Comparison of ENCODE assay signal across 2 cellular contexts in the genomic region with DNA sequence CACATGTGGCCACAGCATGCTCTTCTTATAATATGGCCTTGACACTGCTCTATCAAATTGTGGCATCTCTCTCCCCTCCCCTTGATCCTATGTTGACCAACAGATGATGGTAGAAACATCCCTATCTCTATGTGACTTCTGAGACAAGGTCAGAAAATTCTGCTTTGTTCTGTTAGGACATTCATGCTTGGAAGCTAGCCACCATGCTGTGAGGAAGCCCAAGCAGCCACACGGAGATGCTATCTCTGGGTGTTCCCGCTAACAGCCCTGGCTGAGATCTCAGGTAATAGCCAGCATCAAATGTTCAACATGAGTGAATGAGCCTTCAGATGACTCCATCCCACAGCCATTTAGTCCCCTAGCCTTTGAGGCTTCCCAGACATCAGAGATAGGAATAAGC.
A peak's percentile ranks its signal among the peaks of the same experiment; 100 is the strongest.
TF ChIP-seq lines count a peak whose summit lies in the region.

No MANE protein-coding gene starts in this region.

TF ChIP-seq in SK-N-SH treated with all-trans-retinoic acid at 6 μM for 48 hours, 23 proteins besides CTCF, POLR2A, EP300 and RAD21 (continued from another document):
- TF ChIP-seq, protein P1, sequence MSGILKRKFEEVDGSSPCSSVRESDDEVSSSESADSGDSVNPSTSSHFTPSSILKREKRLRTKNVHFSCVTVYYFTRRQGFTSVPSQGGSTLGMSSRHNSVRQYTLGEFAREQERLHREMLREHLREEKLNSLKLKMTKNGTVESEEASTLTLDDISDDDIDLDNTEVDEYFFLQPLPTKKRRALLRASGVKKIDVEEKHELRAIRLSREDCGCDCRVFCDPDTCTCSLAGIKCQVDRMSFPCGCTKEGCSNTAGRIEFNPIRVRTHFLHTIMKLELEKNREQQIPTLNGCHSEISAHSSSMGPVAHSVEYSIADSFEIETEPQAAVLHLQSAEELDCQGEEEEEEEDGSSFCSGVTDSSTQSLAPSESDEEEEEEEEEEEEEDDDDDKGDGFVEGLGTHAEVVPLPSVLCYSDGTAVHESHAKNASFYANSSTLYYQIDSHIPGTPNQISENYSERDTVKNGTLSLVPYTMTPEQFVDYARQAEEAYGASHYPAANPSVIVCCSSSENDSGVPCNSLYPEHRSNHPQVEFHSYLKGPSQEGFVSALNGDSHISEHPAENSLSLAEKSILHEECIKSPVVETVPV (CRISPR knock-in tag; IDR thresholded peaks at IDR 0.05), result no peak
- TF ChIP-seq ZNF565 (CRISPR knock-in tag; conservative IDR thresholded peaks at IDR 0.05; ENCODE audit: low read depth) (peak; percentile 95), ESRRG (CRISPR knock-in tag; IDR thresholded peaks at IDR 0.05) (no peak)

TF ChIP-seq in SK-N-SH, 30 proteins besides CTCF, POLR2A, EP300 and RAD21 (continued from another document):
- TF ChIP-seq, protein P2, sequence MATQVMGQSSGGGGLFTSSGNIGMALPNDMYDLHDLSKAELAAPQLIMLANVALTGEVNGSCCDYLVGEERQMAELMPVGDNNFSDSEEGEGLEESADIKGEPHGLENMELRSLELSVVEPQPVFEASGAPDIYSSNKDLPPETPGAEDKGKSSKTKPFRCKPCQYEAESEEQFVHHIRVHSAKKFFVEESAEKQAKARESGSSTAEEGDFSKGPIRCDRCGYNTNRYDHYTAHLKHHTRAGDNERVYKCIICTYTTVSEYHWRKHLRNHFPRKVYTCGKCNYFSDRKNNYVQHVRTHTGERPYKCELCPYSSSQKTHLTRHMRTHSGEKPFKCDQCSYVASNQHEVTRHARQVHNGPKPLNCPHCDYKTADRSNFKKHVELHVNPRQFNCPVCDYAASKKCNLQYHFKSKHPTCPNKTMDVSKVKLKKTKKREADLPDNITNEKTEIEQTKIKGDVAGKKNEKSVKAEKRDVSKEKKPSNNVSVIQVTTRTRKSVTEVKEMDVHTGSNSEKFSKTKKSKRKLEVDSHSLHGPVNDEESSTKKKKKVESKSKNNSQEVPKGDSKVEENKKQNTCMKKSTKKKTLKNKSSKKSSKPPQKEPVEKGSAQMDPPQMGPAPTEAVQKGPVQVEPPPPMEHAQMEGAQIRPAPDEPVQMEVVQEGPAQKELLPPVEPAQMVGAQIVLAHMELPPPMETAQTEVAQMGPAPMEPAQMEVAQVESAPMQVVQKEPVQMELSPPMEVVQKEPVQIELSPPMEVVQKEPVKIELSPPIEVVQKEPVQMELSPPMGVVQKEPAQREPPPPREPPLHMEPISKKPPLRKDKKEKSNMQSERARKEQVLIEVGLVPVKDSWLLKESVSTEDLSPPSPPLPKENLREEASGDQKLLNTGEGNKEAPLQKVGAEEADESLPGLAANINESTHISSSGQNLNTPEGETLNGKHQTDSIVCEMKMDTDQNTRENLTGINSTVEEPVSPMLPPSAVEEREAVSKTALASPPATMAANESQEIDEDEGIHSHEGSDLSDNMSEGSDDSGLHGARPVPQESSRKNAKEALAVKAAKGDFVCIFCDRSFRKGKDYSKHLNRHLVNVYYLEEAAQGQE (IDR thresholded peaks at IDR 0.05; ENCODE audit: low read depth, low read length), result no peak
- TF ChIP-seq NFIC (IDR thresholded peaks at IDR 0.05; ENCODE audit: borderline replicate concordance) (no peak), TCF12 (IDR thresholded peaks at IDR 0.05) (no peak)
- TF ChIP-seq, protein P3, sequence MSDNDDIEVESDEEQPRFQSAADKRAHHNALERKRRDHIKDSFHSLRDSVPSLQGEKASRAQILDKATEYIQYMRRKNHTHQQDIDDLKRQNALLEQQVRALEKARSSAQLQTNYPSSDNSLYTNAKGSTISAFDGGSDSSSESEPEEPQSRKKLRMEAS (IDR thresholded peaks at IDR 0.05; ENCODE audit: low read depth), result no peak
- TF ChIP-seq, protein P4, sequence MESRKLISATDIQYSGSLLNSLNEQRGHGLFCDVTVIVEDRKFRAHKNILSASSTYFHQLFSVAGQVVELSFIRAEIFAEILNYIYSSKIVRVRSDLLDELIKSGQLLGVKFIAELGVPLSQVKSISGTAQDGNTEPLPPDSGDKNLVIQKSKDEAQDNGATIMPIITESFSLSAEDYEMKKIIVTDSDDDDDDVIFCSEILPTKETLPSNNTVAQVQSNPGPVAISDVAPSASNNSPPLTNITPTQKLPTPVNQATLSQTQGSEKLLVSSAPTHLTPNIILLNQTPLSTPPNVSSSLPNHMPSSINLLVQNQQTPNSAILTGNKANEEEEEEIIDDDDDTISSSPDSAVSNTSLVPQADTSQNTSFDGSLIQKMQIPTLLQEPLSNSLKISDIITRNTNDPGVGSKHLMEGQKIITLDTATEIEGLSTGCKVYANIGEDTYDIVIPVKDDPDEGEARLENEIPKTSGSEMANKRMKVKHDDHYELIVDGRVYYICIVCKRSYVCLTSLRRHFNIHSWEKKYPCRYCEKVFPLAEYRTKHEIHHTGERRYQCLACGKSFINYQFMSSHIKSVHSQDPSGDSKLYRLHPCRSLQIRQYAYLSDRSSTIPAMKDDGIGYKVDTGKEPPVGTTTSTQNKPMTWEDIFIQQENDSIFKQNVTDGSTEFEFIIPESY (IDR thresholded peaks at IDR 0.05; ENCODE audit: borderline replicate concordance, low read depth), result no peak
